In the genomic region with DNA sequence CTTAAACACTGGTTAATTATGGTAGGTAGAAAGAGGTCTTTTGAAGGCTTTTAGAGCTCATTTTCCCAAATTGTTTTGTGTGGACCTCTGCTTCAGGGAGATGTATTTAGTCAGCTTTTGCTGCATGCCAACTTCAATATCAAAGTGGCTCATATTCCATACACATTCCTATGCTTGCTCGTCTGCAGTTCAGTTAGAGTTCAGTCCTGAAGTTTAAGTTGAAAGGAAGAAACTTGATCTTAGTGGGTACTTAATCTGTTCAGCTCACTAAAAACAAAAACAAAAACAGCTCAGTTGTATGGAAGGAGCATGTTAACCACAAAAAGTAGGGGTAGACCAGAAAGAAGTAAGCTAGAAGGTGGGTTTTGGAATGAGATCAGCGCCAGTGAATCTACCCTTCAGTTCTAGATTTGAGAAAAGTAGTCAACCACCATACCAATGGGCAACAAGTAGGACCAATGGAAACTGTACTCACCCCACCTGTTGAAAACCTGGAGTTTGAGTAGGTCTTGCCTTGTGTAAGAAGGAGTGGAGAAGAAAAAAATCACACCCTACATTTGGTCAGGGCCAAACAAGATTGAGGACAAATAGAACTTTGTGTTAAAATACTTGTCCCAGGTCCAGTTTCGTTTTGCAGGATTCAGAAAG, we compare ENCODE assay signal across 19 cellular contexts. TPM values are rescaled to one million over a fixed set of nuclear protein-coding genes. Genes with fewer than 3 reads are reported as not detected.
A peak's percentile ranks its signal among the peaks of the same experiment; 100 is the strongest.
DNase-seq lines count a peak whose midpoint lies in the region; ATAC-seq and TF ChIP-seq lines count a peak whose summit lies in the region.
"Had no signal": no experiment of that assay in that cellular context is flagged by ENCODE, and none has a peak within 500 bp of the region (broad histone marks: within the 10 kb centered on the region; RNA-seq: fewer than 3 reads in every experiment).

No MANE protein-coding gene starts in this region.

- POLR2A ChIA-PET in AG04449 (lab: Yijun Ruan, JAX) (no interaction called here), SK-N-SH (lab: Yijun Ruan, JAX) (no interaction called here)
- POLR2A ChIA-PET in CD8-positive, alpha-beta T cell (lab: Charles Lee), result no interaction called here

- no peaks in the 10 kb centered on the region for H3K9me3 ChIP-seq in SK-N-SH
- H3K9me3 ChIP-seq in CD8-positive, alpha-beta T cell (ENCODE audit: low read length), result no peaks in the 10 kb centered on the region
- H3K9me3 ChIP-seq in heart left ventricle, result no peaks in the 10 kb centered on the region
- H3K9me3 ChIP-seq: Caco-2, MG63, Peyer's patch had no signal

- no peaks in the 10 kb centered on the region for H3K9me2 ChIP-seq in SK-N-SH

- TF ChIP-seq CTCF in AG04449 (IDR thresholded peaks at IDR 0.05; ENCODE audit: insufficient read depth, low read length, missing control alignments), result no peak
- TF ChIP-seq CTCF in SK-N-SH (IDR thresholded peaks at IDR 0.05), result no peak
- no peak for TF ChIP-seq CTCF in choroid plexus epithelial cell (conservative IDR thresholded peaks at IDR 0.05; ENCODE audit: low read depth, low read length)
- TF ChIP-seq CTCF in CD8-positive, alpha-beta T cell (IDR thresholded peaks at IDR 0.05), result no peak
- no peak for TF ChIP-seq CTCF in heart left ventricle (IDR thresholded peaks at IDR 0.05)

- no peaks in the 10 kb centered on the region for H3K79me2 ChIP-seq in SK-N-SH (ENCODE audit: insufficient read depth)

- no peak overlapping the region for H3K4me3 ChIP-seq in AG04449 (ENCODE audit: low read depth, low read length)
- H3K4me3 ChIP-seq in SK-N-SH (ENCODE audit: low read depth in 2 of 2, low read length in 1 of 2), result no peak overlapping the region
- no peak overlapping the region for H3K4me3 ChIP-seq in choroid plexus epithelial cell (ENCODE audit: low read depth, low read length)
- no peak overlapping the region for H3K4me3 ChIP-seq in CD8-positive, alpha-beta T cell (ENCODE audit: low read depth, low read length)
- no peak overlapping the region for H3K4me3 ChIP-seq in heart left ventricle
- H3K4me3 ChIP-seq: MG63, Peyer's patch had no signal

- H3K27ac Mint-ChIP-seq in stimulated activated memory B cell treated with anti-CD40 and anti-IgM and Interleukin-4, amounts not matched to agents 10 μg/mL and 1 μg/mL and 100 μg/mL, for 72 hours, result no peak overlapping the region
- H3K27ac Mint-ChIP-seq in CD8-positive, alpha-beta T cell, result no peak overlapping the region

- H3K27me3 Mint-ChIP-seq in stimulated activated memory B cell treated with anti-CD40 and anti-IgM and Interleukin-4, amounts not matched to agents 10 μg/mL and 1 μg/mL and 100 μg/mL, for 72 hours, result peaks cover 9% of the 10 kb centered on the region
- no peaks in the 10 kb centered on the region for H3K27me3 Mint-ChIP-seq in CD8-positive, alpha-beta T cell (ENCODE audit: low read depth)

- H3K36me3 Mint-ChIP-seq in stimulated activated memory B cell treated with anti-CD40 and anti-IgM and Interleukin-4, amounts not matched to agents 10 μg/mL and 1 μg/mL and 100 μg/mL, for 72 hours, result no peaks in the 10 kb centered on the region
- H3K36me3 Mint-ChIP-seq in CD8-positive, alpha-beta T cell, result no peaks in the 10 kb centered on the region

- ATAC-seq in stimulated activated memory B cell treated with anti-CD40 and anti-IgM and Interleukin-4, amounts not matched to agents 10 μg/mL and 1 μg/mL and 100 μg/mL, for 72 hours, result no peak
- ATAC-seq in CD8-positive, alpha-beta T cell, result no peak
- ATAC-seq in heart left ventricle, result no peak

- H3K9me3 Mint-ChIP-seq in stimulated activated memory B cell treated with anti-CD40 and anti-IgM and Interleukin-4, amounts not matched to agents 10 μg/mL and 1 μg/mL and 100 μg/mL, for 72 hours, result no peaks in the 10 kb centered on the region
- no peaks in the 10 kb centered on the region for H3K9me3 Mint-ChIP-seq in CD8-positive, alpha-beta T cell

- no peak for TF ChIP-seq RAD21 in SK-N-SH (IDR thresholded peaks at IDR 0.05; ENCODE audit: low read length)

- H3K4me1 ChIP-seq in SK-N-SH (ENCODE audit: control insufficient read depth in 1 of 2, insufficient read depth in 2 of 2, low read depth in 1 of 2, low read length in 1 of 2) (no peaks in the 10 kb centered on the region), heart left ventricle (peaks cover 0 to 29% (median 0%) of the 10 kb centered on the region in 12 donors)
- no peaks in the 10 kb centered on the region for H3K4me1 ChIP-seq in CD8-positive, alpha-beta T cell (ENCODE audit: insufficient read depth, low read length)
- H3K4me1 ChIP-seq: Peyer's patch had no signal

- no peaks in the 10 kb centered on the region for H3K4me1 Mint-ChIP-seq in stimulated activated memory B cell treated with anti-CD40 and anti-IgM and Interleukin-4, amounts not matched to agents 10 μg/mL and 1 μg/mL and 100 μg/mL, for 72 hours
- H3K4me1 Mint-ChIP-seq in CD8-positive, alpha-beta T cell (ENCODE audit: low read depth), result no peaks in the 10 kb centered on the region

- no peak overlapping the region for H3K4me3 Mint-ChIP-seq in stimulated activated memory B cell treated with anti-CD40 and anti-IgM and Interleukin-4, amounts not matched to agents 10 μg/mL and 1 μg/mL and 100 μg/mL, for 72 hours
- no peak overlapping the region for H3K4me3 Mint-ChIP-seq in CD8-positive, alpha-beta T cell

- H4K20me1 ChIP-seq in SK-N-SH (ENCODE audit: insufficient read depth), result no peaks in the 10 kb centered on the region

- no peak for TF ChIP-seq EP300 in SK-N-SH (IDR thresholded peaks at IDR 0.05; ENCODE audit: borderline replicate concordance in 1 of 2, low read depth in 1 of 2, low read length in 1 of 2)

- CTCF ChIA-PET in AG04449 (lab: Yijun Ruan, JAX), result interaction anchor here (1.4 to 2.6 kb wide), 2 partner anchors 19 to 209 kb away, joined by 7 to 13 read pairs; no protein-coding TSS in a partner anchor
- CTCF ChIA-PET in SK-N-SH (lab: Yijun Ruan, JAX), result interaction anchor here (1.1 to 1.5 kb wide), 3 partner anchors 13 to 209 kb away, joined by 3 to 6 read pairs (median 4); no protein-coding TSS in a partner anchor
- CTCF ChIA-PET in CD8-positive, alpha-beta T cell (lab: Charles Lee), result no interaction called here

- no peak overlapping the region for H3K9ac ChIP-seq in SK-N-SH

- peak; percentile 51 for DNase-seq in AG04449 (ENCODE audit: low read depth, low spot score)
- no peak for DNase-seq in SK-N-SH
- peak; percentile 69 for DNase-seq in choroid plexus epithelial cell (ENCODE audit: low read depth)
- peak; percentile 36 for DNase-seq in left kidney (ENCODE audit: low read depth, low spot score)
- DNase-seq in NCI-H128 (lab: John Stamatoyannopoulos, UW; ENCODE audit: unreplicated experiment), result no peak
- no peak for DNase-seq in CD8-positive, alpha-beta T cell
- DNase-seq in heart left ventricle, result no peak
- DNase-seq: Caco-2, HCEC 1CT, KG1, MG63, NCI-H1105, NCI-H187 treated with DMSO at 0.1 percent for 48 hours, NCI-H2171, NCI-H82, Peyer's patch, Right ventricle myocardium superior had no signal

- 49% methylated on average over 3 of the region's 3 CpGs for whole genome bisulfite sequencing in SK-N-SH (ENCODE audit: low lambda C conversion rate)
- WGBS in heart left ventricle, 4 donors, result 72 to 77% (median 73%) methylated on average over 3 of the region's 3 CpGs

- H3K27me3 ChIP-seq in SK-N-SH (ENCODE audit: insufficient read depth) (no peaks in the 10 kb centered on the region), heart left ventricle (no peaks in the 10 kb centered on the region)
- no peaks in the 10 kb centered on the region for H3K27me3 ChIP-seq in CD8-positive, alpha-beta T cell (ENCODE audit: insufficient read depth, low read length)
- H3K27me3 ChIP-seq: MG63, Peyer's patch had no signal

- no peak overlapping the region; a peak in 1 of 4 replicates for H3K27ac ChIP-seq in SK-N-SH (ENCODE audit: low read depth in 2 of 2, low read length in 1 of 2)
- no peak overlapping the region for H3K27ac ChIP-seq in CD8-positive, alpha-beta T cell (ENCODE audit: low read depth, low read length)
- H3K27ac ChIP-seq in heart left ventricle, result no peak overlapping the region
- H3K27ac ChIP-seq: C4-2B, Peyer's patch had no signal

- intact Hi-C loops in CD8-positive, alpha-beta T cell (cut with DNase I, micrococcal nuclease), result no loop called here
- intact Hi-C loops in heart left ventricle (cut with DNase I), result no loop called here

- no peak overlapping the region for H2AFZ ChIP-seq in SK-N-SH (ENCODE audit: low read depth)

- no peak for TF ChIP-seq POLR2A in heart left ventricle (IDR thresholded peaks at IDR 0.05)

- no peaks in the 10 kb centered on the region for H3F3A ChIP-seq in SK-N-SH (replicated peaks; ENCODE audit: insufficient read depth)

- no peak overlapping the region for H3K4me2 ChIP-seq in SK-N-SH

- no peaks in the 10 kb centered on the region for H3K36me3 ChIP-seq in SK-N-SH (replicated peaks in 1 of 2; ENCODE audit: control insufficient read depth in 1 of 2, insufficient read depth in 2 of 2, low read length in 1 of 2)
- no peaks in the 10 kb centered on the region for H3K36me3 ChIP-seq in CD8-positive, alpha-beta T cell (ENCODE audit: insufficient read depth, low read length)
- no peaks in the 10 kb centered on the region for H3K36me3 ChIP-seq in heart left ventricle
- H3K36me3 ChIP-seq: MG63, Peyer's patch had no signal

TF ChIP-seq in SK-N-SH, 30 proteins besides CTCF, POLR2A, EP300 and RAD21:
- no peak for TF ChIP-seq TCF12 (IDR thresholded peaks at IDR 0.05)
- no peak for TF ChIP-seq GATA2 (CRISPR knock-in tag; IDR thresholded peaks at IDR 0.05)
- TF ChIP-seq MEF2A (IDR thresholded peaks at IDR 0.05; ENCODE audit: borderline replicate concordance, low read depth), result no peak
- no peak for TF ChIP-seq NFIC (IDR thresholded peaks at IDR 0.05; ENCODE audit: borderline replicate concordance)
- peak; percentile 36; the same call in 1 of the 2 replicates for TF ChIP-seq RXRA (IDR thresholded peaks at IDR 0.05; ENCODE audit: borderline replicate concordance, low read depth)
- no peak for TF ChIP-seq TEAD4 (IDR thresholded peaks at IDR 0.05; ENCODE audit: borderline replicate concordance, insufficient read depth)
- no peak for TF ChIP-seq SMC3 (IDR thresholded peaks at IDR 0.05; ENCODE audit: low read depth, low read length)
- no peak for TF ChIP-seq EZH2phosphoT487 (IDR thresholded peaks at IDR 0.05; ENCODE audit: borderline replicate concordance, low read depth)
- TF ChIP-seq JUND (IDR thresholded peaks at IDR 0.05), result no peak

RNA-seq across cellular contexts. Expression of a gene that starts 58.0 kb away (rescaled TPM):
- polyA plus RNA-seq in SK-N-SH (2012; rRNA removed) (2.3 and 3.2 TPM in 2 replicates), heart left ventricle (1 to 10 TPM; 1.5 to 2.3 TPM)
- polyA plus RNA-seq in SK-N-SH (2012; cell fraction: cytosol; rRNA removed), result 4.3 and 5.1 TPM in 2 replicates
- 1.4 and 3.0 TPM in 2 replicates for polyA plus RNA-seq in SK-N-SH (2012; cell fraction: nucleus; rRNA removed)
- under 1 TPM; 0.49 to 0.58 TPM for total RNA-seq in CD8-positive, alpha-beta T cell
- total RNA-seq in heart left ventricle, result 10 to 100 TPM in 2 of 9 donors, 1 to 10 TPM in 7; 3.4 to 11.6 (median 5.5) TPM

RNA-seq across cellular contexts. Expression of a gene that starts 58.0 kb away (rescaled TPM):
- polyA plus RNA-seq in SK-N-SH (2012; rRNA removed) (38.9 and 69.3 TPM in 2 replicates), heart left ventricle (10 to 100 TPM; 20.8 to 46.2 TPM)
- polyA plus RNA-seq in SK-N-SH (2012; cell fraction: cytosol; rRNA removed), result 54.9 and 57.5 TPM in 2 replicates
- 19.8 and 51.3 TPM in 2 replicates for polyA plus RNA-seq in SK-N-SH (2012; cell fraction: nucleus; rRNA removed)
- total RNA-seq in CD8-positive, alpha-beta T cell, result 10 to 100 TPM; 10.3 to 16.5 TPM
- total RNA-seq in heart left ventricle, result 10 to 100 TPM; 37.0 to 66.2 (median 46.3) TPM

Comparison
In these comparisons a context has a peak if more than half of its experiments do, and no peak if none do; other contexts are left out.
1. DNase-seq: peak in AG04449 (single experiment), choroid plexus epithelial cell (single experiment) and left kidney (single experiment); none in SK-N-SH (single experiment), NCI-H128 (single experiment), CD8-positive, alpha-beta T cell (0 of 7) and heart left ventricle (0 of 5).